12 cellular contexts compared by ENCODE assay signal in genomic region chr9:25704800-25705199, GRCh38. TPM values are rescaled to one million over a fixed set of nuclear protein-coding genes. Genes with fewer than 3 reads are reported as not detected.
"Had no signal": no experiment of that assay in that cellular context is flagged by ENCODE, and none has a peak within 500 bp of the region (broad histone marks: within the 10 kb centered on the region; RNA-seq: fewer than 3 reads in every experiment).

No MANE protein-coding gene starts in this region.

- H3K9ac ChIP-seq: KMS-11 had no signal

- H3K36me3 Mint-ChIP-seq: IgD-negative memory B cell had no signal

- H3K27ac Mint-ChIP-seq: GM23338, H9, HFFc6, IgD-negative memory B cell had no signal

- DNase-seq: H9, HFFc6, Karpas-422, KBM-7 had no signal

- H2AFZ ChIP-seq: GM23338 had no signal

- H3K4me3 Mint-ChIP-seq: GM23338, H9, HFFc6, IgD-negative memory B cell had no signal

- H3K27ac ChIP-seq: HL-60, KMS-11 had no signal

- H3K4me2 ChIP-seq: GM23338, KMS-11 had no signal

- H3K4me3 ChIP-seq: GM23338 had no signal

- H3K9me3 Mint-ChIP-seq: GM23338, H9, HFFc6 had no signal

- H3K27me3 Mint-ChIP-seq: IgD-negative memory B cell had no signal

- ATAC-seq: GM23338, HCT116, HepG2 had no signal

- H3K4me1 Mint-ChIP-seq: GM23338, H9, IgD-negative memory B cell had no signal

- FAIRE-seq: H1, H54, HepG2 had no signal

RNA-seq across cellular contexts. Expression of gene TUSC1, which starts 26.6 kb away (rescaled TPM):
- total RNA-seq: H9, HepG2 had no signal
- polyA plus RNA-seq: HepG2 had no signal
